Comparison of ENCODE assay signal across 19 cellular contexts in genomic region chr14:104774453-104775072, GRCh38.
"Had no signal": no experiment of that assay in that cellular context is flagged by ENCODE, and none has a peak within 500 bp of the region (broad histone marks: within the 10 kb centered on the region; RNA-seq: fewer than 3 reads in every experiment).

No MANE protein-coding gene starts in this region.

- H3K9me3 ChIP-seq: ascending aorta, breast epithelium, gastrocnemius medialis, mucosa of descending colon, vagina had no signal

- H3K4me1 Mint-ChIP-seq: activated naive CD4-positive, alpha-beta T cell treated with anti-CD3 and anti-CD28 coated beads, Interleukin-2, amount 50 U/mL, for 24 hours had no signal

- H3K9me3 Mint-ChIP-seq: activated naive CD4-positive, alpha-beta T cell treated with anti-CD3 and anti-CD28 coated beads, Interleukin-2, amount 50 U/mL, for 24 hours; naive B cell; neural crest cell had no signal

- DNase-seq: activated CD4-positive, CD25-positive, alpha-beta regulatory T cell treated with anti-CD3 and anti-CD28 coated beads, Interleukin-2, amount 50 U/mL, for 72 hours; activated effector memory CD4-positive, alpha-beta T cell treated with anti-CD3 and anti-CD28 coated beads, Interleukin-2, amount 50 U/mL, for 16 hours; activated T-cell treated with anti-CD3 and anti-CD28 coated beads, Interleukin-2, amount 50 U/mL, for 72 hours; cortex of kidney; erythroblast; gastrocnemius medialis; head of caudate nucleus; mucosa of descending colon; naive B cell; spleen; stimulated activated CD4-positive, alpha-beta T cell treated with anti-CD3 and anti-CD28 coated beads, Interleukin-4, amount 100 ng/mL, for 4 hours; stimulated activated naive B cell treated with anti-CD40 and anti-IgM and Interleukin-4, amounts not matched to agents 10 μg/mL and 1 μg/mL and 100 μg/mL, for 72 hours; T1000 had no signal

- H3K27me3 Mint-ChIP-seq: activated naive CD4-positive, alpha-beta T cell treated with anti-CD3 and anti-CD28 coated beads, Interleukin-2, amount 50 U/mL, for 24 hours; naive B cell; stimulated activated naive B cell treated with anti-CD40 and anti-IgM and Interleukin-4, amounts not matched to agents 10 μg/mL and 1 μg/mL and 100 μg/mL, for 72 hours had no signal

- H3K4me3 ChIP-seq: ascending aorta, breast epithelium, gastrocnemius medialis, left lung, mucosa of descending colon, spleen, vagina had no signal

- H3K27me3 ChIP-seq: ascending aorta, breast epithelium, gastrocnemius medialis, left lung, spleen, vagina had no signal

- H3K4me1 ChIP-seq: ascending aorta, breast epithelium, gastrocnemius medialis, left lung had no signal

- H3K4me3 Mint-ChIP-seq: activated naive CD4-positive, alpha-beta T cell treated with anti-CD3 and anti-CD28 coated beads, Interleukin-2, amount 50 U/mL, for 24 hours; activated T-cell treated with anti-CD3 and anti-CD28 coated beads, Interleukin-2, amount 50 U/mL, for 72 hours; naive B cell; neural crest cell had no signal

- ATAC-seq: activated T-cell treated with anti-CD3 and anti-CD28 coated beads, Interleukin-2, amount 50 U/mL, for 72 hours; gastrocnemius medialis; left lung; mucosa of descending colon; stimulated activated naive B cell treated with anti-CD40 and anti-IgM and Interleukin-4, amounts not matched to agents 10 μg/mL and 1 μg/mL and 100 μg/mL, for 72 hours had no signal

- H3K27ac Mint-ChIP-seq: activated naive CD4-positive, alpha-beta T cell treated with anti-CD3 and anti-CD28 coated beads, Interleukin-2, amount 50 U/mL, for 24 hours; activated T-cell treated with anti-CD3 and anti-CD28 coated beads, Interleukin-2, amount 50 U/mL, for 72 hours; stimulated activated naive B cell treated with anti-CD40 and anti-IgM and Interleukin-4, amounts not matched to agents 10 μg/mL and 1 μg/mL and 100 μg/mL, for 72 hours had no signal

- H3K36me3 ChIP-seq: breast epithelium had no signal

- H3K27ac ChIP-seq: ascending aorta, gastrocnemius medialis, left lung, spleen, vagina had no signal
